Comparison of ENCODE assay signal across 23 cellular contexts in genomic region chr2:12061785-12062184, GRCh38.
DNase-seq lines count a peak whose midpoint lies in the region; ATAC-seq, FAIRE-seq and TF ChIP-seq lines count a peak whose summit lies in the region.
"Had no signal": no experiment of that assay in that cellular context is flagged by ENCODE, and none has a peak within 500 bp of the region (broad histone marks: within the 10 kb centered on the region; RNA-seq: fewer than 3 reads in every experiment).

No MANE protein-coding gene starts in this region.

- H3K9ac ChIP-seq in mesenchymal stem cell (ENCODE audit: low read length): no peak overlapping the region
- H3K9ac ChIP-seq: BLaER1 treated with 17β-estradiol and CSF1 and Interleukin-3, amounts not matched to agents 10 nM and 100 nM had no signal

- no peak overlapping the region for H2BK15ac ChIP-seq in mesenchymal stem cell (ENCODE audit: low read depth, poor library complexity, severe bottlenecking)

- TF ChIP-seq POLR2A in esophagus muscularis mucosa (IDR thresholded peaks at IDR 0.05; ENCODE audit: low read depth): no peak

- peaks cover 0 to 3% of the 10 kb centered on the region in 2 donors for H3K9me3 Mint-ChIP-seq in natural killer cell
- H3K9me3 Mint-ChIP-seq in natural killer cell treated with Interleukin-12 subunit alpha and Interleukin-12 subunit beta and Interleukin-15 and Interleukin-18, amount 100 ng/mL, for 72 hours: peaks cover 4% of the 10 kb centered on the region
- peaks cover 4 to 10% (median 6%) of the 10 kb centered on the region in 5 experiments for H3K9me3 Mint-ChIP-seq in brain

- H2BK120ac ChIP-seq in mesenchymal stem cell (ENCODE audit: low read depth, low read length): no peak overlapping the region

- TF ChIP-seq CTCF in natural killer cell (IDR thresholded peaks at IDR 0.05) (no peak), brain (conservative IDR thresholded peaks at IDR 0.05) (no peak), esophagus muscularis mucosa (IDR thresholded peaks at IDR 0.05) (no peak)

- peaks cover 0 to 10% of the 10 kb centered on the region in 2 experiments for H3K27me3 ChIP-seq in mesenchymal stem cell (ENCODE audit: control insufficient read depth in 1 of 2, insufficient read depth in 1 of 2, low read length in 2 of 2)
- H3K27me3 ChIP-seq in small intestine (ENCODE audit: control insufficient read depth in 2 of 2, insufficient read depth in 2 of 2, low read length in 2 of 2): no peaks in the 10 kb centered on the region
- no peaks in the 10 kb centered on the region for H3K27me3 ChIP-seq in esophagus muscularis mucosa

- peaks cover 8% of the 10 kb centered on the region for H3K36me3 Mint-ChIP-seq in natural killer cell
- H3K36me3 Mint-ChIP-seq in natural killer cell treated with Interleukin-12 subunit alpha and Interleukin-12 subunit beta and Interleukin-15 and Interleukin-18, amount 100 ng/mL, for 72 hours: peaks cover 17% of the 10 kb centered on the region
- H3K36me3 Mint-ChIP-seq in brain: no peaks in the 10 kb centered on the region
- H3K36me3 Mint-ChIP-seq: CD8-positive, alpha-beta T cell had no signal

- intact Hi-C loops in natural killer cell (cut with micrococcal nuclease) (loop anchor here (2.0 to 5.0 kb wide), 2 partner anchors 17 to 116 kb away; no protein-coding TSS in a partner anchor), esophagus muscularis mucosa (cut with DNase I) (no loop called here)

- H3K4me2 ChIP-seq in mesenchymal stem cell (ENCODE audit: low read length, poor library complexity, severe bottlenecking): no peak overlapping the region

- H4K91ac ChIP-seq in mesenchymal stem cell (ENCODE audit: low read length): no peak overlapping the region

- no peak overlapping the region for H3K23ac ChIP-seq in mesenchymal stem cell (ENCODE audit: low read length in 2 of 2)

- H3K27me3 Mint-ChIP-seq in natural killer cell (ENCODE audit: low read depth in 2 of 2) (peaks cover 0 to 16% of the 10 kb centered on the region in 2 donors), brain (no peaks in the 10 kb centered on the region)
- H3K27me3 Mint-ChIP-seq in natural killer cell treated with Interleukin-12 subunit alpha and Interleukin-12 subunit beta and Interleukin-15 and Interleukin-18, amount 100 ng/mL, for 72 hours: peaks cover 13 to 14% of the 10 kb centered on the region in 2 donors

- H3K27ac Mint-ChIP-seq in natural killer cell (peak overlapping the region; percentile 87), brain (peak overlapping the region in 4 of 5 experiments; percentile 17 to 59 (median 30))
- H3K27ac Mint-ChIP-seq in natural killer cell treated with Interleukin-12 subunit alpha and Interleukin-12 subunit beta and Interleukin-15 and Interleukin-18, amount 100 ng/mL, for 72 hours: no peak overlapping the region
- H3K27ac Mint-ChIP-seq: CD8-positive, alpha-beta T cell had no signal

- H3K36me3 ChIP-seq in mesenchymal stem cell (ENCODE audit: control insufficient read depth in 1 of 2, insufficient read depth in 2 of 2, low read depth in 1 of 2, low read length in 2 of 2) (no peaks in the 10 kb centered on the region), small intestine (ENCODE audit: control insufficient read depth in 2 of 2, insufficient read depth in 2 of 2, low read length in 2 of 2) (no peaks in the 10 kb centered on the region), esophagus muscularis mucosa (no peaks in the 10 kb centered on the region)
- H3K36me3 ChIP-seq: BLaER1 treated with 17β-estradiol and CSF1 and Interleukin-3, amounts not matched to agents 10 nM and 100 nM had no signal

- TF ChIP-seq EP300 in esophagus muscularis mucosa (IDR thresholded peaks at IDR 0.05): no peak

- H4K8ac ChIP-seq in mesenchymal stem cell (ENCODE audit: low read length): peak overlapping the region; percentile 30

- DNase-seq in natural killer cell: no peak
- no peak for DNase-seq in natural killer cell treated with Interleukin-12 subunit alpha and Interleukin-12 subunit beta and Interleukin-15 and Interleukin-18, amount 100 ng/mL, for 72 hours (ENCODE audit: low spot score)
- DNase-seq in mesenchymal stem cell: no peak
- DNase-seq in small intestine: no peak
- no peak for DNase-seq in esophagus muscularis mucosa (ENCODE audit: extremely low spot score)
- no peak for DNase-seq in nucleus accumbens (lab: John Stamatoyannopoulos, UW)
- DNase-seq: ACHN; CD8-positive, alpha-beta T cell; DND-41; KBM-7; NCI-H1694 treated with DMSO at 0.1 percent for 48 hours; NCI-H2081 treated with DMSO at 0.1 percent for 48 hours; NCI-H524 treated with DMSO at 0.1 percent for 48 hours; NCI-H82 had no signal

- H3K4me3 ChIP-seq in mesenchymal stem cell (ENCODE audit: insufficient read depth in 1 of 2, low read depth in 1 of 2, low read length in 2 of 2) (no peak overlapping the region), small intestine (ENCODE audit: low read depth in 1 of 2, low read length in 2 of 2) (no peak overlapping the region), esophagus muscularis mucosa (no peak overlapping the region)
- H3K4me3 ChIP-seq: BLaER1 treated with 17β-estradiol and CSF1 and Interleukin-3, amounts not matched to agents 10 nM and 100 nM had no signal

- H3K4me1 ChIP-seq in mesenchymal stem cell (ENCODE audit: control insufficient read depth, insufficient read depth, low read depth, low read length): peaks cover 10% of the 10 kb centered on the region
- no peaks in the 10 kb centered on the region for H3K4me1 ChIP-seq in small intestine (ENCODE audit: control insufficient read depth in 2 of 2, insufficient read depth in 1 of 2, low read depth in 1 of 2, low read length in 1 of 2)
- peaks cover 0 to 15% (median 11%) of the 10 kb centered on the region in 4 donors for H3K4me1 ChIP-seq in esophagus muscularis mucosa

- H3K79me1 ChIP-seq in mesenchymal stem cell (replicated peaks; ENCODE audit: low read length, poor library complexity, severe bottlenecking): no peaks in the 10 kb centered on the region

- peak overlapping the region; percentile 99 for H3K4me3 Mint-ChIP-seq in natural killer cell
- no peak overlapping the region for H3K4me3 Mint-ChIP-seq in natural killer cell treated with Interleukin-12 subunit alpha and Interleukin-12 subunit beta and Interleukin-15 and Interleukin-18, amount 100 ng/mL, for 72 hours
- H3K4me3 Mint-ChIP-seq in brain: no peak overlapping the region
- H3K4me3 Mint-ChIP-seq: CD8-positive, alpha-beta T cell had no signal

- no peak overlapping the region for H3K27ac ChIP-seq in mesenchymal stem cell (ENCODE audit: low read length, poor library complexity, severe bottlenecking)
- H3K27ac ChIP-seq in small intestine (ENCODE audit: low read depth in 1 of 2, low read length in 1 of 2): no peak overlapping the region
- H3K27ac ChIP-seq in esophagus muscularis mucosa (replicated peaks in 1 of 4): peak overlapping the region in 1 of 4 donors; percentile 3
- H3K27ac ChIP-seq: 22Rv1; BLaER1 treated with 17β-estradiol and CSF1 and Interleukin-3, amounts not matched to agents 10 nM and 100 nM had no signal

- H3K18ac ChIP-seq in mesenchymal stem cell (ENCODE audit: low read depth in 1 of 2, low read length in 2 of 2): no peak overlapping the region

- H2AFZ ChIP-seq in mesenchymal stem cell (ENCODE audit: low read depth, low read length): no peak overlapping the region

- no peak overlapping the region for H2BK5ac ChIP-seq in mesenchymal stem cell (ENCODE audit: low read depth, low read length, poor library complexity, severe bottlenecking)

- no peak overlapping the region for H2AK5ac ChIP-seq in mesenchymal stem cell (ENCODE audit: low read length, severe bottlenecking)

- WGBS in mesenchymal stem cell: 100% methylated on average over 1 of the region's 2 CpGs
- 73 to 89% (median 81%) methylated on average over 2 of the region's 2 CpGs for WGBS in small intestine, 3 donors
- 59% methylated on average over 2 of the region's 2 CpGs for WGBS in esophagus muscularis mucosa

- no peak overlapping the region for H2BK12ac ChIP-seq in mesenchymal stem cell (ENCODE audit: low read length in 2 of 2)

- ATAC-seq in natural killer cell (no peak), HG03108 (IDR thresholded peaks at IDR 0.05; ENCODE audit: unreplicated experiment) (no peak)
- no peak for ATAC-seq in natural killer cell treated with Interleukin-12 subunit alpha and Interleukin-12 subunit beta and Interleukin-15 and Interleukin-18, amount 100 ng/mL, for 72 hours
- ATAC-seq: CD8-positive, alpha-beta T cell; HepG2; Panc1; SK-N-SH treated with all-trans-retinoic acid at 6 μM for 48 hours had no signal

- no peak for FAIRE-seq in small intestine (lab: Jason Lieb, UNC)
- FAIRE-seq: GM12891, H1, HepG2 had no signal

- H3K14ac ChIP-seq in mesenchymal stem cell (ENCODE audit: low read length in 2 of 2): no peak overlapping the region

- H3K9me3 ChIP-seq in mesenchymal stem cell (ENCODE audit: control insufficient read depth, low read length) (peaks cover 9% of the 10 kb centered on the region), small intestine (ENCODE audit: control insufficient read depth, low read depth) (no peaks in the 10 kb centered on the region), esophagus muscularis mucosa (no peaks in the 10 kb centered on the region)

- H3K4ac ChIP-seq in mesenchymal stem cell (ENCODE audit: low read depth in 1 of 2, low read length in 2 of 2): no peak overlapping the region

- H3K4me1 Mint-ChIP-seq in natural killer cell (peaks cover 95 to 98% of the 10 kb centered on the region in 2 donors), brain (peaks cover 38% of the 10 kb centered on the region)
- peaks cover 81 to 82% of the 10 kb centered on the region in 2 donors for H3K4me1 Mint-ChIP-seq in natural killer cell treated with Interleukin-12 subunit alpha and Interleukin-12 subunit beta and Interleukin-15 and Interleukin-18, amount 100 ng/mL, for 72 hours (ENCODE audit: low read depth in 2 of 2)

Comparison
In these comparisons a context has a peak if more than half of its experiments do, and no peak if none do; other contexts are left out.
1. H3K27ac Mint-ChIP-seq: peak in natural killer cell (2 of 2) and brain (4 of 5); none in natural killer cell treated with Interleukin-12 subunit alpha and Interleukin-12 subunit beta and Interleukin-15 and Interleukin-18, amount 100 ng/mL, for 72 hours (0 of 2).